In the genomic region with DNA sequence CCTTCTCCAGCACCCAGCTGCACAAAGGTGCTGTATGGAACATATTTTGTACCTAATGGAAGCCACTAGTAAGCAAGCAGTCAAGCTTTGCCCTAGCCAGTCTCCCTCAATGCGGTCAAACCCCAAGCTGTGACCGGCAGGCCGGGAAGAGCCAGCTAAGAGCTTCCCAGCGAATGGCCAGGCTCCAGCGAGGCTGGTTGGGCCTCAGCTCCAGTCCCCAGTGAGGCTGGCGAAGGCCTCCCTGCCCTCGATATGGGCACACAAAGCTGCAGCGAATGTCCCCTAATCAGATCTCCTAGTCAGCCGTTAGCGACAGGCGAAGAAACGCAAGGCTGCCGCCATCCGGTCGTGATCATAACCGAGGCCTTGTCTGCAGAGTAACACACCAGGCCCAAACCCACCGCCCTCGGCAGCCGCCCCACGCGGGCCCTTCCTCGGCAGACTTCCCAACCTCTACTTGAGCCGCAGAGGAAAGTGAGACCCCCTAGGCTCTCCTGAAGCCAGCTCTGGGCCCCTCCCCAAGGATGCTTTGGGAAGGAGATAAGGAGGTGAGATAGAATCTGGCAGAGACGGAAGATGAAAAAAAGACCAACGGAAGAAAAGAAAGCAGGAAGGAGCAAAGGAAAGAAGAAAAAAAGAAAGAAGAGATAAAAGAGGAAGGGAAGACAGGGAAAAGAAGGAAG, we compare ENCODE assay signal across 10 cellular contexts. TPM values are rescaled to one million over a fixed set of nuclear protein-coding genes. Genes with fewer than 3 reads are reported as not detected.
DNase-seq lines count a peak whose midpoint lies in the region; ATAC-seq and TF ChIP-seq lines count a peak whose summit lies in the region.
"Had no signal": no experiment of that assay in that cellular context is flagged by ENCODE, and none has a peak within 500 bp of the region (broad histone marks: within the 10 kb centered on the region; RNA-seq: fewer than 3 reads in every experiment).

No MANE protein-coding gene starts in this region.

- no peak for TF ChIP-seq POLR2A in transverse colon (IDR thresholded peaks at IDR 0.05)

- ATAC-seq in right cardiac atrium (no peak), GM21576 (IDR thresholded peaks at IDR 0.05; ENCODE audit: unreplicated experiment) (no peak)

- TF ChIP-seq EP300 in transverse colon (IDR thresholded peaks at IDR 0.05; ENCODE audit: low read depth) = no peak

- H3K27ac ChIP-seq in right cardiac atrium (ENCODE audit: low read length) = no peak overlapping the region
- peak overlapping the region; percentile 95 to 99 (median 98) for H3K27ac ChIP-seq in transverse colon

- no peaks in the 10 kb centered on the region for H3K36me3 ChIP-seq in transverse colon

- in situ Hi-C loops in transverse colon (cut with MboI; ENCODE audit: low pct_ligation_motif_present in 1 of 4, low pct_unique_long_range_greater_than_20kb in 1 of 4, low sequenced_read_pairs in 3 of 4) = loop anchor here in 3 of 4 donors (25.0 kb wide), 3 partner anchors 806 to 1306 kb away; no protein-coding TSS in a partner anchor

- no peak for TF ChIP-seq CTCF in transverse colon (IDR thresholded peaks at IDR 0.05)

- intact Hi-C loops in right cardiac atrium (cut with DNase I) (loop anchor here in 2 of 4 donors (10.0 kb wide), 2 partner anchors 804 to 1284 kb away; no protein-coding TSS in a partner anchor), transverse colon (cut with DNase I; ENCODE audit: low total_unique reads) (loop anchor here (10.0 kb wide), 1 partner anchor 1314 kb away; no protein-coding TSS in a partner anchor)

- H3K27me3 ChIP-seq in right cardiac atrium (ENCODE audit: control insufficient read depth, insufficient read depth) = no peaks in the 10 kb centered on the region
- H3K27me3 ChIP-seq in transverse colon = peaks cover 49% of the 10 kb centered on the region

- H3K4me3 ChIP-seq in right cardiac atrium (ENCODE audit: low read length) (no peak overlapping the region), transverse colon (peak overlapping the region; percentile 11 to 67 (median 60))

- WGBS in right cardiac atrium = 24% methylated on average over 25 of the region's 25 CpGs
- 11 to 17% methylated on average over 2 to 25 of the region's 25 CpGs for WGBS in transverse colon (ENCODE audit: low coverage in 1 of 2), 2 donors

- no peaks in the 10 kb centered on the region for H3K4me1 ChIP-seq in right cardiac atrium (ENCODE audit: control insufficient read depth, insufficient read depth, low read length)
- peaks cover 0 to 30% (median 12%) of the 10 kb centered on the region in 4 donors for H3K4me1 ChIP-seq in transverse colon

- H3K9me3 ChIP-seq in right cardiac atrium (ENCODE audit: control insufficient read depth, low read length) (no peaks in the 10 kb centered on the region), transverse colon (no peaks in the 10 kb centered on the region)

- DNase-seq in activated T-cell treated with anti-CD3 and anti-CD28 coated beads, Interleukin-2, amount 50 U/mL, for 1 hour = peak; percentile 49
- DNase-seq in activated T-cell treated with anti-CD3 and anti-CD28 coated beads for 4 hours (no peak), NOMO-1 treated with DMSO at 0.1 percent for 48 hours (lab: John Stamatoyannopoulos, UW; ENCODE audit: unreplicated experiment) (peak; percentile 69), right cardiac atrium (peak in 2 of 3 donors; percentile 13 to 40), transverse colon (no peak), kidney glomerular epithelial cell (lab: John Stamatoyannopoulos, UW) (no peak), GM19240 (ENCODE audit: insufficient read length, low spot score) (no peak)
- DNase-seq: IMR-90 had no signal

RNA-seq across cellular contexts. Expression of a gene that starts 3.1 kb away (rescaled TPM):
- not detected for total RNA-seq in right cardiac atrium
- not detected for polyA plus RNA-seq in right cardiac atrium
- total RNA-seq in transverse colon = 100 to 1,000 TPM in 1 of 4 donors, 10 to 100 TPM in 3; 19.5 to 130 (median 50.6) TPM
- polyA plus RNA-seq: neural cell had no signal

RNA-seq across cellular contexts. Expression of a gene that starts 5.7 kb away (rescaled TPM):
- total RNA-seq in right cardiac atrium = not detected
- not detected for polyA plus RNA-seq in right cardiac atrium
- total RNA-seq in transverse colon = 10 to 100 TPM; 19.8 to 68.9 (median 36.4) TPM
- polyA plus RNA-seq: neural cell had no signal

RNA-seq across cellular contexts. Expression of a gene that starts 11.9 kb away (rescaled TPM):
- total RNA-seq in right cardiac atrium (not detected), transverse colon (10 to 100 TPM in 3 of 4 donors, 1 to 10 TPM in 1; 7.0 to 22.9 (median 12.8) TPM)
- polyA plus RNA-seq in right cardiac atrium = 0.11 TPM
- polyA plus RNA-seq: neural cell had no signal

RNA-seq across cellular contexts. Expression of a gene that starts 16.0 kb away (rescaled TPM):
- total RNA-seq in right cardiac atrium (1 to 10 TPM in 1 of 4 donors, under 1 TPM in 3; 0.28 to 1.3 (median 0.43) TPM), transverse colon (10 to 100 TPM; 14.1 to 27.3 (median 15.7) TPM)
- 1.0 TPM for polyA plus RNA-seq in right cardiac atrium
- polyA plus RNA-seq: neural cell had no signal

RNA-seq across cellular contexts. Expression of a gene that starts 16.6 kb away (rescaled TPM):
- total RNA-seq in right cardiac atrium = not detected
- polyA plus RNA-seq in right cardiac atrium = not detected
- total RNA-seq in transverse colon = 10 to 100 TPM in 1 of 4 donors, 1 to 10 TPM in 3; 4.5 to 21.3 (median 7.7) TPM
- total RNA-seq: IMR-90 had no signal
- polyA plus RNA-seq: neural cell had no signal

Comparison
In these comparisons a context has a peak if more than half of its experiments do, and no peak if none do; other contexts are left out.
1. DNase-seq: peak in activated T-cell treated with anti-CD3 and anti-CD28 coated beads, Interleukin-2, amount 50 U/mL, for 1 hour (single experiment), NOMO-1 treated with DMSO at 0.1 percent for 48 hours (single experiment) and right cardiac atrium (2 of 3); none in activated T-cell treated with anti-CD3 and anti-CD28 coated beads for 4 hours (single experiment), transverse colon (single experiment), kidney glomerular epithelial cell (single experiment) and GM19240 (single experiment).
2. RNA of a gene that starts 3.1 kb away (total RNA-seq): 19.5 to 130 TPM in transverse colon; not detected in right cardiac atrium; every median in the first group is over 10 times any median in the second.
3. RNA of a gene that starts 5.7 kb away (total RNA-seq): 19.8 to 68.9 TPM in transverse colon; not detected in right cardiac atrium; every median in the first group is over 10 times any median in the second.
4. RNA of a gene that starts 11.9 kb away (total RNA-seq): 7.0 to 22.9 TPM in transverse colon; not detected in right cardiac atrium; every median in the first group is over 4 times any median in the second.